Comparison of ENCODE assay signal across 1 cellular context in genomic region chr21:35373998-35374397, GRCh38.
TF ChIP-seq lines count a peak whose summit lies in the region.

No MANE protein-coding gene starts in this region.

TF ChIP-seq in endothelial cell of umbilical vein, 7 proteins besides CTCF, POLR2A, EP300 and RAD21:
- TF ChIP-seq EZH2 (IDR thresholded peaks at IDR 0.05; ENCODE audit: borderline replicate concordance, low read depth, low read length, severe bottlenecking) = no peak
- TF ChIP-seq FOS (IDR thresholded peaks at IDR 0.05; ENCODE audit: borderline replicate concordance, insufficient read depth, low read length) = no peak
- TF ChIP-seq GATA2 (IDR thresholded peaks at IDR 0.05; ENCODE audit: insufficient read depth, insufficient read length, low read depth, low read length) = no peak
- no peak for TF ChIP-seq JUN (IDR thresholded peaks at IDR 0.05; ENCODE audit: borderline replicate concordance, insufficient read depth, insufficient read length, low read depth)
- no peak for TF ChIP-seq MAX (IDR thresholded peaks at IDR 0.05; ENCODE audit: insufficient read depth, insufficient read length)
- no peak for TF ChIP-seq POLR2AphosphoS5 (IDR thresholded peaks at IDR 0.05; ENCODE audit: insufficient read depth, low read depth, low read length)
- TF ChIP-seq MYC (IDR thresholded peaks at IDR 0.05; ENCODE audit: low read depth, low read length) = no peak
